ENCODE assay signal across 8 cellular contexts in the genomic region with DNA sequence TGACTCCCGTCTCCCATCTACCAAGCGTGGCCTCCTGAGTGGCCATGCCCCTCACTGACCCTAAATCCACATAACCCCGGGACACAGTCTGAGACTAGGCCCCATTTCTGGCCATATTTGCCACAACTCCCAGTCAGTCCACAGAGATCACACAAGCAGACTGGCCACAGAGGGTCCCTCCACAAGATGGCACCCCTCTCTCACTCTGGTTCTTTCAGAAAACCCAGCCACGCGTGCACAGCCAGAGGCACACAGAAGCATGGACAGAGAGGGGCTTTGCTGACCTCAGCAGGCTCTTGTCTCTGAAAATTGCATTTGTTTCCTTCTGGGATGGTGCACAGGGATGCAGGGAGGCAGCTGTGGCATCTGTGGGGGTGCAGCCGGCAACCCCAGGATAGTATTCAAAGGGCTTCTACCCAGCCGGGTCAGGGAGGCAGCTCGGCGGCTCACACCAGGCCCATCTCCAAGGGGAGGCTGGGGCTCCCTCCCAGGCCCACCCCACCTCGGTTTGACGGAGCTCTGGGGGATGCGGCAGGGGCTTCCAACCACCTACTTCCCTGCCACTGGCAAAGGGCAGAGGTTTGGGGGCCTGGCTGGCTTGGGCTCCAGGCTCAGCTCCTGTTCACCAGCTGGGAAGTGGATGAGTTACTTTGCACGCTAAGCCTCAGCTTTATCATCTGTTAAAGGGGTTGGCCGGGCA. TPM values are rescaled to one million over a fixed set of nuclear protein-coding genes. Genes with fewer than 3 reads are reported as not detected.
A peak's percentile ranks its signal among the peaks of the same experiment; 100 is the strongest.
DNase-seq lines count a peak whose midpoint lies in the region; ATAC-seq and TF ChIP-seq lines count a peak whose summit lies in the region.

No MANE protein-coding gene starts in this region.

- H3K4me3 ChIP-seq in GM23338 (no peak overlapping the region), foreskin fibroblast (ENCODE audit: low read depth in 1 of 2, low read length in 2 of 2) (no peak overlapping the region)

- no peaks in the 10 kb centered on the region for H4K20me1 ChIP-seq in GM23338 (replicated peaks; ENCODE audit: insufficient read depth)

- DNase-seq in CMK (ENCODE audit: low read depth) (peak; percentile 8), GM23338 (ENCODE audit: low spot score) (peak; percentile 68), foreskin fibroblast (peak in 1 of 2 donors; percentile 20), osteocyte (ENCODE audit: extremely low spot score, unreplicated experiment) (no peak), germinal center (ENCODE audit: low spot score) (no peak)
- DNase-seq in activated CD8-positive, alpha-beta memory T cell treated with anti-CD3 and anti-CD28 coated beads, Interleukin-2, amount 50 U/mL, for 4 hours: no peak

- no peaks in the 10 kb centered on the region for H3F3A ChIP-seq in GM23338 (replicated peaks; ENCODE audit: low read depth)

- no peaks in the 10 kb centered on the region for H3K9me2 ChIP-seq in GM23338 (ENCODE audit: insufficient read depth)

- no peaks in the 10 kb centered on the region; the same call in 2 of the 3 replicates for H3K4me1 Mint-ChIP-seq in GM23338
- no peaks in the 10 kb centered on the region for H3K4me1 Mint-ChIP-seq in osteocyte (ENCODE audit: unreplicated experiment)

- no peak overlapping the region for H3K27ac ChIP-seq in GM23338 (ENCODE audit: low read depth)
- H3K27ac ChIP-seq in VCaP: no peak overlapping the region

- H3K79me2 ChIP-seq in GM23338 (replicated peaks; ENCODE audit: insufficient read depth): no peaks in the 10 kb centered on the region

- peak; percentile 65 to 90 for TF ChIP-seq CTCF in GM23338 (conservative IDR thresholded peaks at IDR 0.05; ENCODE audit: low read depth in 2 of 2)
- peak; percentile 79 for TF ChIP-seq CTCF in VCaP (conservative IDR thresholded peaks at IDR 0.05)
- TF ChIP-seq CTCF in foreskin fibroblast (IDR thresholded peaks at IDR 0.05; ENCODE audit: low read depth, low read length): peak; percentile 55
- TF ChIP-seq CTCF in osteocyte (IDR thresholded peaks at IDR 0.05): peak; percentile 65

- no peaks in the 10 kb centered on the region for H3K36me3 ChIP-seq in GM23338 (ENCODE audit: insufficient read depth)

- peak; percentile 88 for ATAC-seq in GM23338
- ATAC-seq in HG02840 (IDR thresholded peaks at IDR 0.05; ENCODE audit: low FRiP score, unreplicated experiment): no peak

- no peaks in the 10 kb centered on the region for H3K36me3 Mint-ChIP-seq in GM23338 (ENCODE audit: low read depth)
- no peaks in the 10 kb centered on the region for H3K36me3 Mint-ChIP-seq in osteocyte (ENCODE audit: unreplicated experiment)

- H3K27me3 Mint-ChIP-seq in GM23338 (ENCODE audit: insufficient read depth, low read depth, poor library complexity) (peaks cover 2% of the 10 kb centered on the region), osteocyte (ENCODE audit: unreplicated experiment) (peaks cover 17% of the 10 kb centered on the region)

- H3K27ac Mint-ChIP-seq in GM23338 (peak overlapping the region; percentile 72), osteocyte (ENCODE audit: unreplicated experiment) (no peak overlapping the region)

- H2AFZ ChIP-seq in GM23338: no peak overlapping the region

- no peak overlapping the region for H3K4me2 ChIP-seq in GM23338

- no peak overlapping the region for H3K4me3 Mint-ChIP-seq in GM23338
- no peak overlapping the region for H3K4me3 Mint-ChIP-seq in osteocyte (ENCODE audit: unreplicated experiment)

- H3K4me1 ChIP-seq in GM23338 (ENCODE audit: insufficient read depth): no peaks in the 10 kb centered on the region

- H3K9me3 Mint-ChIP-seq in GM23338 (no peaks in the 10 kb centered on the region), osteocyte (ENCODE audit: unreplicated experiment) (no peaks in the 10 kb centered on the region)

- H3K27me3 ChIP-seq in GM23338 (ENCODE audit: insufficient read depth): no peaks in the 10 kb centered on the region

TF ChIP-seq in GM23338, 12 proteins besides CTCF, POLR2A, EP300 and RAD21 (continues in another document):
- TF ChIP-seq CREB1 (CRISPR knock-in tag; IDR thresholded peaks at IDR 0.05; ENCODE audit: low read depth) (no peak), ZNF331 (CRISPR knock-in tag; IDR thresholded peaks at IDR 0.05; ENCODE audit: low read depth) (no peak), ZNF114 (CRISPR knock-in tag; IDR thresholded peaks at IDR 0.05) (no peak), EZH2phosphoT487 (IDR thresholded peaks at IDR 0.05; ENCODE audit: unreplicated experiment) (no peak), JUNB (IDR thresholded peaks at IDR 0.05; ENCODE audit: unreplicated experiment) (no peak), NANOG (IDR thresholded peaks at IDR 0.05; ENCODE audit: borderline replicate concordance) (no peak), STAT1 (IDR thresholded peaks at IDR 0.05; ENCODE audit: unreplicated experiment) (no peak), POLR2AphosphoS5 (IDR thresholded peaks at IDR 0.05; ENCODE audit: low read depth) (no peak)
- TF ChIP-seq, protein P1, sequence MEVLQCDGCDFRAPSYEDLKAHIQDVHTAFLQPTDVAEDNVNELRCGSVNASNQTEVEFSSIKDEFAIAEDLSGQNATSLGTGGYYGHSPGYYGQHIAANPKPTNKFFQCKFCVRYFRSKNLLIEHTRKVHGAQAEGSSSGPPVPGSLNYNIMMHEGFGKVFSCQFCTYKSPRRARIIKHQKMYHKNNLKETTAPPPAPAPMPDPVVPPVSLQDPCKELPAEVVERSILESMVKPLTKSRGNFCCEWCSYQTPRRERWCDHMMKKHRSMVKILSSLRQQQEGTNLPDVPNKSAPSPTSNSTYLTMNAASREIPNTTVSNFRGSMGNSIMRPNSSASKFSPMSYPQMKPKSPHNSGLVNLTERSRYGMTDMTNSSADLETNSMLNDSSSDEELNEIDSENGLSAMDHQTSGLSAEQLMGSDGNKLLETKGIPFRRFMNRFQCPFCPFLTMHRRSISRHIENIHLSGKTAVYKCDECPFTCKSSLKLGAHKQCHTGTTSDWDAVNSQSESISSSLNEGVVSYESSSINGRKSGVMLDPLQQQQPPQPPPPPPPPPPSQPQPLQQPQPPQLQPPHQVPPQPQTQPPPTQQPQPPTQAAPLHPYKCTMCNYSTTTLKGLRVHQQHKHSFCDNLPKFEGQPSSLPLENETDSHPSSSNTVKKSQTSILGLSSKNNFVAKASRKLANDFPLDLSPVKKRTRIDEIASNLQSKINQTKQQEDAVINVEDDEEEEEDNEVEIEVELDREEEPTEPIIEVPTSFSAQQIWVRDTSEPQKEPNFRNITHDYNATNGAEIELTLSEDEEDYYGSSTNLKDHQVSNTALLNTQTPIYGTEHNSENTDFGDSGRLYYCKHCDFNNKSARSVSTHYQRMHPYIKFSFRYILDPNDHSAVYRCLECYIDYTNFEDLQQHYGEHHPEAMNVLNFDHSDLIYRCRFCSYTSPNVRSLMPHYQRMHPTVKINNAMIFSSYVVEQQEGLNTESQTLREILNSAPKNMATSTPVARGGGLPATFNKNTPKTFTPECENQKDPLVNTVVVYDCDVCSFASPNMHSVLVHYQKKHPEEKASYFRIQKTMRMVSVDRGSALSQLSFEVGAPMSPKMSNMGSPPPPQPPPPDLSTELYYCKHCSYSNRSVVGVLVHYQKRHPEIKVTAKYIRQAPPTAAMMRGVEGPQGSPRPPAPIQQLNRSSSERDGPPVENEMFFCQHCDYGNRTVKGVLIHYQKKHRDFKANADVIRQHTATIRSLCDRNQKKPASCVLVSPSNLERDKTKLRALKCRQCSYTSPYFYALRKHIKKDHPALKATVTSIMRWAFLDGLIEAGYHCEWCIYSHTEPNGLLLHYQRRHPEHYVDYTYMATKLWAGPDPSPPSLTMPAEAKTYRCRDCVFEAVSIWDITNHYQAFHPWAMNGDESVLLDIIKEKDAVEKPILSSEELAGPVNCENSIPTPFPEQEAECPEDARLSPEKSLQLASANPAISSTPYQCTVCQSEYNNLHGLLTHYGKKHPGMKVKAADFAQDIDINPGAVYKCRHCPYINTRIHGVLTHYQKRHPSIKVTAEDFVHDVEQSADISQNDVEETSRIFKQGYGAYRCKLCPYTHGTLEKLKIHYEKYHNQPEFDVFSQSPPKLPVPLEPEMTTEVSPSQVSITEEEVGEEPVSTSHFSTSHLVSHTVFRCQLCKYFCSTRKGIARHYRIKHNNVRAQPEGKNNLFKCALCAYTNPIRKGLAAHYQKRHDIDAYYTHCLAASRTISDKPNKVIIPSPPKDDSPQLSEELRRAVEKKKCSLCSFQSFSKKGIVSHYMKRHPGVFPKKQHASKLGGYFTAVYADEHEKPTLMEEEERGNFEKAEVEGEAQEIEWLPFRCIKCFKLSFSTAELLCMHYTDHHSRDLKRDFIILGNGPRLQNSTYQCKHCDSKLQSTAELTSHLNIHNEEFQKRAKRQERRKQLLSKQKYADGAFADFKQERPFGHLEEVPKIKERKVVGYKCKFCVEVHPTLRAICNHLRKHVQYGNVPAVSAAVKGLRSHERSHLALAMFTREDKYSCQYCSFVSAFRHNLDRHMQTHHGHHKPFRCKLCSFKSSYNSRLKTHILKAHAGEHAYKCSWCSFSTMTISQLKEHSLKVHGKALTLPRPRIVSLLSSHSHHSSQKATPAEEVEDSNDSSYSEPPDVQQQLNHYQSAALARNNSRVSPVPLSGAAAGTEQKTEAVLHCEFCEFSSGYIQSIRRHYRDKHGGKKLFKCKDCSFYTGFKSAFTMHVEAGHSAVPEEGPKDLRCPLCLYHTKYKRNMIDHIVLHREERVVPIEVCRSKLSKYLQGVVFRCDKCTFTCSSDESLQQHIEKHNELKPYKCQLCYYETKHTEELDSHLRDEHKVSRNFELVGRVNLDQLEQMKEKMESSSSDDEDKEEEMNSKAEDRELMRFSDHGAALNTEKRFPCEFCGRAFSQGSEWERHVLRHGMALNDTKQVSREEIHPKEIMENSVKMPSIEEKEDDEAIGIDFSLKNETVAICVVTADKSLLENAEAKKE (CRISPR knock-in tag; IDR thresholded peaks at IDR 0.05): no peak

RNA-seq across cellular contexts. Expression of a gene that starts 16.8 kb away (rescaled TPM):
- total RNA-seq in GM23338 (2014; rRNA removed; shearing (Covaris generic)): 2.4 and 3.8 TPM in 2 replicates
- polyA plus RNA-seq in GM23338 (2016; fragmentation: Nextera tagmentation; extraction: Ambion mirVana): 0.42 and 0.66 TPM in 2 replicates
- 0.10 TPM in 1 of 2 replicates, not detected in the other for total RNA-seq in osteocyte

RNA-seq across cellular contexts. Expression of a gene that starts 27.3 kb away (rescaled TPM):
- not detected in 2 replicates for total RNA-seq in GM23338 (2014; rRNA removed; shearing (Covaris generic))
- not detected in 2 replicates for polyA plus RNA-seq in GM23338 (2016; fragmentation: Nextera tagmentation; extraction: Ambion mirVana)
- total RNA-seq in osteocyte: not detected in 2 replicates

Comparison
In these comparisons a context has a peak if more than half of its experiments do, and no peak if none do; other contexts are left out.
1. DNase-seq: peak in CMK (single experiment) and GM23338 (single experiment); none in osteocyte (single experiment), germinal center (single experiment) and activated CD8-positive, alpha-beta memory T cell treated with anti-CD3 and anti-CD28 coated beads, Interleukin-2, amount 50 U/mL, for 4 hours (single experiment).
2. Peak in every context shown above with its lines, with median percentiles within 50 percentile points of each other: CTCF ChIP-seq.